8 cellular contexts compared by ENCODE assay signal in the genomic region with DNA sequence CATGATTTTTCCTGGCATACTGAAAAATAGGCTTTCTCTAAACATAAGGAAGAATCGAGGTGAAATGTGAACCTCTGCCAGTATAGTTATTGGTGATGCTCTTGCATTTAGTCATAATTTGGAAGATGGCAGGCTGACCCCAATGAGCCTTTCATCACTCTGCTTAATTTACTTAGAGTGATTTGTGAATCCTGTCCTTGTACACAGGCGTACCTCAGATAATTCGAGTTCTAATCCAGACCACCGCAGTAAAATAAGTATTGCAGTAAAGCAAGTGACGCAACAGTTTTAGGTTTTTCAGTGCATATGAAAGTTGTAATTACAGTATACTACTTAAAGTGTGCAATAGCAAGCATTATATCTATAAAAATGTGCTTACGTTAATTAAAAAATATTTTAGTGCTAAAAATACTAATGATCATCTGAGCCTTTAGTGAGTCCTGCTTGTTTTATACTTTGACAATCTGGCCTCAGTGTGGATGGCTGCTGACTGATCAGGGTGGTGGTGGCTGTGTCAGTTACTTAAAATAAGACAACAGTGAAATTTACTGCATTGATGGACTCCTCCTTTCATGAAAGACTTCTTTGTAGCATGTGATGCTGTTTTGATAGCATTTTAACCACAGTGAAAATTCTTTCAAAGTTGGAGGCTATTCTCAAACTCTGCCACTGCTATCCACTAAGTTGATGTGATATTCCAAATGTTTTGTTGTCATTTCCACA. TPM values are rescaled to one million over a fixed set of nuclear protein-coding genes. Genes with fewer than 3 reads are reported as not detected.
DNase-seq lines count a peak whose midpoint lies in the region; ATAC-seq and TF ChIP-seq lines count a peak whose summit lies in the region.

No MANE protein-coding gene starts in this region.

- H3K4me3 ChIP-seq in body of pancreas: peak overlapping the region in 1 of 2 donors; percentile 10
- H3K4me3 ChIP-seq in lower lobe of right lung: peak overlapping the region; percentile 66
- H3K4me3 ChIP-seq in urinary bladder (ENCODE audit: low read depth, low read length): peak overlapping the region; percentile 95

- H3K27ac ChIP-seq in body of pancreas (peak overlapping the region; percentile 91 to 96 (median 94)), lower lobe of right lung (peak overlapping the region; percentile 94), urinary bladder (ENCODE audit: low read depth) (no peak overlapping the region)

- H3K27me3 ChIP-seq in body of pancreas (no peaks in the 10 kb centered on the region), lower lobe of right lung (ENCODE audit: low read depth) (no peaks in the 10 kb centered on the region)

- intact Hi-C loops in cardiac septum (cut with DNase I): no loop called here
- intact Hi-C loops in Right ventricle myocardium inferior (cut with DNase I): no loop called here
- intact Hi-C loops in body of pancreas (cut with DNase I): no loop called here
- intact Hi-C loops in lower lobe of right lung (cut with DNase I): no loop called here

- WGBS in body of pancreas, 2 donors: 26 to 30% methylated on average over 6 of the region's 6 CpGs
- WGBS in urinary bladder: 37% methylated on average over 6 of the region's 6 CpGs

- DNase-seq in cardiac septum (ENCODE audit: low spot score) (peak; percentile 9), Right ventricle myocardium inferior (ENCODE audit: missing footprints) (no peak), body of pancreas (no peak), lower lobe of right lung (no peak), LoVo (ENCODE audit: low spot score) (no peak), SW 1271 (lab: John Stamatoyannopoulos, UW) (no peak)

- TF ChIP-seq POLR2A in body of pancreas (IDR thresholded peaks at IDR 0.05): no peak

- TF ChIP-seq CTCF in body of pancreas (IDR thresholded peaks at IDR 0.05) (no peak), lower lobe of right lung (IDR thresholded peaks at IDR 0.05) (no peak)

- no peaks in the 10 kb centered on the region for H3K9me3 ChIP-seq in body of pancreas
- no peaks in the 10 kb centered on the region for H3K9me3 ChIP-seq in lower lobe of right lung

- H3K36me3 ChIP-seq in body of pancreas (replicated peaks in 1 of 2; ENCODE audit: insufficient read depth in 1 of 2, low read depth in 2 of 2) (no peaks in the 10 kb centered on the region), lower lobe of right lung (no peaks in the 10 kb centered on the region), urinary bladder (ENCODE audit: insufficient read depth) (no peaks in the 10 kb centered on the region)

- H3K4me1 ChIP-seq in body of pancreas (peaks cover 37% of the 10 kb centered on the region), lower lobe of right lung (peaks cover 30% of the 10 kb centered on the region), urinary bladder (ENCODE audit: insufficient read depth) (no peaks in the 10 kb centered on the region)

- ATAC-seq in Right ventricle myocardium inferior (no peak), body of pancreas (no peak), lower lobe of right lung (no peak), GM18868 (IDR thresholded peaks at IDR 0.05; ENCODE audit: unreplicated experiment) (no peak)

RNA-seq across cellular contexts. Expression of gene PKNOX1, which starts 1.7 kb away (rescaled TPM):
- total RNA-seq in cardiac septum: 11.3 TPM
- 9.7 TPM for total RNA-seq in Right ventricle myocardium inferior
- total RNA-seq in body of pancreas: 10 to 100 TPM; 11.2 to 27.4 TPM
- 17.5 TPM for total RNA-seq in lower lobe of right lung
- 19.2 TPM for total RNA-seq in urinary bladder
- 16.0 TPM for polyA plus RNA-seq in urinary bladder

RNA-seq across cellular contexts. Expression of gene ERVH48-1, which starts 50.6 kb away (rescaled TPM):
- not detected for total RNA-seq in cardiac septum
- not detected for total RNA-seq in Right ventricle myocardium inferior
- total RNA-seq in body of pancreas: under 1 TPM in 1 of 2 donors, not detected in 1; 0.52 TPM
- not detected for total RNA-seq in lower lobe of right lung
- not detected for total RNA-seq in urinary bladder
- polyA plus RNA-seq in urinary bladder: not detected
